In genomic region chr9:114314881-114315722, GRCh38 we compare ENCODE assay signal across 21 cellular contexts. TPM values are rescaled to one million over a fixed set of nuclear protein-coding genes. Genes with fewer than 3 reads are reported as not detected.
DNase-seq lines count a peak whose midpoint lies in the region; ATAC-seq, FAIRE-seq and TF ChIP-seq lines count a peak whose summit lies in the region.
"Had no signal": no experiment of that assay in that cellular context is flagged by ENCODE, and none has a peak within 500 bp of the region (broad histone marks: within the 10 kb centered on the region; RNA-seq: fewer than 3 reads in every experiment).

No MANE protein-coding gene starts in this region.

- peak overlapping the region in 2 of 4 donors; percentile 66 to 68 for H3K27ac ChIP-seq in pancreas

- H3K36me3 Mint-ChIP-seq in CD14-positive monocyte: no peaks in the 10 kb centered on the region
- H3K36me3 Mint-ChIP-seq in stimulated activated naive B cell treated with anti-CD40 and anti-IgM and Interleukin-4, amounts not matched to agents 10 μg/mL and 1 μg/mL and 100 μg/mL, for 72 hours: peaks cover 0 to 5% of the 10 kb centered on the region in 2 donors

- DNase-seq in CD14-positive monocyte (ENCODE audit: low spot score) (no peak), NCI-H446 treated with DMSO at 0.1 percent for 48 hours (lab: John Stamatoyannopoulos, UW) (peak; percentile 60), pancreas (peak in 4 of 6 donors; percentile 18 to 71 (median 53)), nucleus accumbens (lab: John Stamatoyannopoulos, UW) (no peak), HuH-7.5 (ENCODE audit: low spot score) (no peak)
- no peak for DNase-seq in stimulated activated naive B cell treated with anti-CD40 and anti-IgM and Interleukin-4, amounts not matched to agents 10 μg/mL and 1 μg/mL and 100 μg/mL, for 72 hours
- DNase-seq: activated CD4-positive, alpha-beta T cell treated with anti-CD3 and anti-CD28 coated beads for 1 hour; activated naive CD8-positive, alpha-beta T cell treated with anti-CD3 and anti-CD28 coated beads, Interleukin-2, amount 50 U/mL, for 24 hours; activated T-cell treated with anti-CD3 and anti-CD28 coated beads, Interleukin-2, amount 50 U/mL, for 4 hours; BE2C; cortex of kidney; DMS79; Kasumi-1; NCI-H187; NCI-H526; small intestine; SW 1271 had no signal

- no peaks in the 10 kb centered on the region for H3K9me3 ChIP-seq in pancreas
- H3K9me3 ChIP-seq: BE2C, HAP-1 had no signal

- H3K27me3 Mint-ChIP-seq in CD14-positive monocyte (ENCODE audit: low read depth in 3 of 3): peaks cover 0 to 2% (median 2%) of the 10 kb centered on the region in 3 donors
- peaks cover 0 to 7% of the 10 kb centered on the region in 2 donors for H3K27me3 Mint-ChIP-seq in stimulated activated naive B cell treated with anti-CD40 and anti-IgM and Interleukin-4, amounts not matched to agents 10 μg/mL and 1 μg/mL and 100 μg/mL, for 72 hours

- H3K4me3 Mint-ChIP-seq in CD14-positive monocyte: no peak overlapping the region
- no peak overlapping the region for H3K4me3 Mint-ChIP-seq in stimulated activated naive B cell treated with anti-CD40 and anti-IgM and Interleukin-4, amounts not matched to agents 10 μg/mL and 1 μg/mL and 100 μg/mL, for 72 hours
- H3K4me3 Mint-ChIP-seq: activated naive CD8-positive, alpha-beta T cell treated with anti-CD3 and anti-CD28 coated beads, Interleukin-2, amount 50 U/mL, for 24 hours; activated T-cell treated with anti-CD3 and anti-CD28 coated beads, Interleukin-2, amount 50 U/mL, for 4 hours; memory B cell had no signal

- peak; percentile 69 for ATAC-seq in esophagus mucosa
- ATAC-seq in pancreas: peak; percentile 17 to 92 (median 84)
- no peak for ATAC-seq in stimulated activated naive B cell treated with anti-CD40 and anti-IgM and Interleukin-4, amounts not matched to agents 10 μg/mL and 1 μg/mL and 100 μg/mL, for 72 hours (replicated peaks)
- ATAC-seq in GM19023 (IDR thresholded peaks at IDR 0.05; ENCODE audit: unreplicated experiment): no peak
- ATAC-seq: activated naive CD8-positive, alpha-beta T cell treated with anti-CD3 and anti-CD28 coated beads, Interleukin-2, amount 50 U/mL, for 24 hours; activated T-cell treated with anti-CD3 and anti-CD28 coated beads, Interleukin-2, amount 50 U/mL, for 4 hours had no signal

- peaks cover 0 to 4% (median 0%) of the 10 kb centered on the region in 3 donors for H3K36me3 ChIP-seq in pancreas
- H3K36me3 ChIP-seq: BE2C had no signal

- TF ChIP-seq CTCF in CD14-positive monocyte (IDR thresholded peaks at IDR 0.05): no peak
- no peak for TF ChIP-seq CTCF in pancreas (IDR thresholded peaks at IDR 0.05)

- H3K27ac Mint-ChIP-seq in CD14-positive monocyte: peak overlapping the region in 4 of 7 donors; percentile 55 to 70 (median 64)
- no peak overlapping the region for H3K27ac Mint-ChIP-seq in stimulated activated naive B cell treated with anti-CD40 and anti-IgM and Interleukin-4, amounts not matched to agents 10 μg/mL and 1 μg/mL and 100 μg/mL, for 72 hours
- H3K27ac Mint-ChIP-seq: activated naive CD8-positive, alpha-beta T cell treated with anti-CD3 and anti-CD28 coated beads, Interleukin-2, amount 50 U/mL, for 24 hours; memory B cell had no signal

- no peak for FAIRE-seq in pancreas (lab: Jason Lieb, UNC)
- FAIRE-seq: small intestine had no signal

- H3K9me3 Mint-ChIP-seq in CD14-positive monocyte: peaks cover 0 to 6% (median 2%) of the 10 kb centered on the region in 7 donors
- H3K9me3 Mint-ChIP-seq in stimulated activated naive B cell treated with anti-CD40 and anti-IgM and Interleukin-4, amounts not matched to agents 10 μg/mL and 1 μg/mL and 100 μg/mL, for 72 hours: peaks cover 0 to 6% of the 10 kb centered on the region in 2 donors
- H3K9me3 Mint-ChIP-seq: activated naive CD8-positive, alpha-beta T cell treated with anti-CD3 and anti-CD28 coated beads, Interleukin-2, amount 50 U/mL, for 24 hours; activated T-cell treated with anti-CD3 and anti-CD28 coated beads, Interleukin-2, amount 50 U/mL, for 4 hours had no signal

- H3K4me1 ChIP-seq in pancreas: peaks cover 0 to 9% (median 0%) of the 10 kb centered on the region in 3 donors
- H3K4me1 ChIP-seq: BE2C had no signal

- H3K4me1 Mint-ChIP-seq in CD14-positive monocyte: peaks cover 30% of the 10 kb centered on the region
- no peaks in the 10 kb centered on the region for H3K4me1 Mint-ChIP-seq in stimulated activated naive B cell treated with anti-CD40 and anti-IgM and Interleukin-4, amounts not matched to agents 10 μg/mL and 1 μg/mL and 100 μg/mL, for 72 hours
- H3K4me1 Mint-ChIP-seq: memory B cell had no signal

- 70 to 73% methylated on average over 8 of the region's 8 CpGs for WGBS in pancreas, 2 donors

- H3K4me3 ChIP-seq in pancreas: no peak overlapping the region
- H3K4me3 ChIP-seq: HAP-1 had no signal

- no peaks in the 10 kb centered on the region for H3K27me3 ChIP-seq in pancreas
- H3K27me3 ChIP-seq: BE2C had no signal

- intact Hi-C loops in CD14-positive monocyte (cut with micrococcal nuclease) (no loop called here), pancreas (cut with DNase I) (no loop called here)

RNA-seq across cellular contexts. Expression of gene ORM1, which starts 7.8 kb away (rescaled TPM):
- polyA plus RNA-seq in CD14-positive monocyte (1 to 10 TPM; 2.2 to 2.8 TPM), pancreas (1 to 10 TPM in 1 of 2 donors, under 1 TPM in 1; 0.82 to 1.6 TPM)
- total RNA-seq in esophagus mucosa (1.6 TPM), pancreas (10 to 100 TPM in 1 of 6 donors, under 1 TPM in 2, not detected in 3; 0.38 to 10.2 (median 0.92) TPM)

RNA-seq across cellular contexts. Expression of gene ORM2, which starts 14.6 kb away (rescaled TPM):
- under 1 TPM in 1 of 2 donors, not detected in 1; 0.30 TPM for polyA plus RNA-seq in CD14-positive monocyte
- total RNA-seq in esophagus mucosa: 0.36 TPM
- total RNA-seq in pancreas: 1 to 10 TPM in 1 of 6 donors, under 1 TPM in 1, not detected in 4; 0.66 to 3.1 TPM
- polyA plus RNA-seq in pancreas: under 1 TPM; 0.12 to 0.34 TPM

Comparison
In these comparisons a context has a peak if more than half of its experiments do, and no peak if none do; other contexts are left out.
1. DNase-seq: peak in NCI-H446 treated with DMSO at 0.1 percent for 48 hours (single experiment) and pancreas (4 of 6); none in CD14-positive monocyte (single experiment), stimulated activated naive B cell treated with anti-CD40 and anti-IgM and Interleukin-4, amounts not matched to agents 10 μg/mL and 1 μg/mL and 100 μg/mL, for 72 hours (single experiment), nucleus accumbens (0 of 56) and HuH-7.5 (single experiment).
2. ATAC-seq: peak in esophagus mucosa (single experiment) and pancreas (4 of 4); none in stimulated activated naive B cell treated with anti-CD40 and anti-IgM and Interleukin-4, amounts not matched to agents 10 μg/mL and 1 μg/mL and 100 μg/mL, for 72 hours (0 of 2) and GM19023 (single experiment).